In the genomic region with DNA sequence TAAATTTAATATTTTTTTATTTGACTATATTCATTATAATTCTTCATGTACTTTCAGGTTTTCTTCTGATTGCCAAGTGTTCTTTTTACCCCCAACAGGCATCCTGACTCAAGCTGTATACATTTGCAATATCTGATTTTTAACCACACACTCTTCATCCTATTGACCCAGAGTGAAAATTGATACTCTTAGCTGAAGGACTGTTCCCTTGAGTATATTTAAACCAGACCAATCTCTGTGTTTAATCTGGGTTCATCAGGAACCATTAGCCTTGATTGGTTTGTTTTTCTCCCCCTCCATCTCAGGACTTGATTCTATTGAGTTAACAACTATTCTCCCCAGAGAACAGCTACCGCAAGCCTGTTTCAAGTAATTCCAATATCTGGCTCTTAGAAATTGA, we compare ENCODE assay signal across 17 cellular contexts.
A peak's percentile ranks its signal among the peaks of the same experiment; 100 is the strongest.
DNase-seq lines count a peak whose midpoint lies in the region; ATAC-seq and TF ChIP-seq lines count a peak whose summit lies in the region.
"Had no signal": no experiment of that assay in that cellular context is flagged by ENCODE, and none has a peak within 500 bp of the region (broad histone marks: within the 10 kb centered on the region; RNA-seq: fewer than 3 reads in every experiment).

No MANE protein-coding gene starts in this region.

- no peaks in the 10 kb centered on the region for H3K27me3 ChIP-seq in tibial artery
- H3K27me3 ChIP-seq: BLaER1, esophagus squamous epithelium had no signal

- intact Hi-C loops in tibial artery (cut with DNase I; ENCODE audit: low total_unique reads) = no loop called here

- TF ChIP-seq CTCF in tibial artery (IDR thresholded peaks at IDR 0.05) = no peak

- H3K27ac ChIP-seq in tibial artery = no peak overlapping the region
- H3K27ac ChIP-seq: BLaER1, esophagus squamous epithelium had no signal

- DNase-seq in HEK293T (ENCODE audit: extremely low spot score) (peak; percentile 26), NCI-H2081 treated with DMSO at 0.1 percent for 48 hours (lab: John Stamatoyannopoulos, UW) (peak; percentile 20), SK-N-DZ (ENCODE audit: low spot score) (peak; percentile 93), iris pigment epithelial cell (ENCODE audit: low read depth) (peak; percentile 91), tibial artery (no peak)
- DNase-seq in activated T-cell treated with anti-CD3 and anti-CD28 coated beads, Interleukin-2, amount 50 U/mL, for 1 hour = no peak
- DNase-seq: activated CD8-positive, alpha-beta memory T cell treated with anti-CD3 and anti-CD28 coated beads for 24 hours; activated gamma-delta T cell; anterior cingulate cortex; esophagus squamous epithelium; Karpas-422; left ventricle myocardium superior; naive B cell; NCI-H2171 had no signal

- H3K9me3 ChIP-seq in tibial artery = no peaks in the 10 kb centered on the region
- H3K9me3 ChIP-seq: BLaER1, esophagus squamous epithelium had no signal

- POLR2A ChIA-PET in HEK293T (lab: Yijun Ruan, JAX) = no interaction called here

- ATAC-seq in HG03280 (IDR thresholded peaks at IDR 0.05; ENCODE audit: unreplicated experiment) (no peak), HG02610 (IDR thresholded peaks at IDR 0.05; ENCODE audit: unreplicated experiment) (no peak)
- ATAC-seq: left ventricle myocardium superior had no signal

- CTCF ChIA-PET in HEK293T (lab: Yijun Ruan, JAX) = no interaction called here

- no peak overlapping the region for H3K4me3 ChIP-seq in tibial artery
- H3K4me3 ChIP-seq: BLaER1, esophagus squamous epithelium had no signal

- H3K4me1 ChIP-seq in tibial artery = no peaks in the 10 kb centered on the region
- H3K4me1 ChIP-seq: BLaER1, esophagus squamous epithelium had no signal

- no peaks in the 10 kb centered on the region for H3K36me3 ChIP-seq in tibial artery
- H3K36me3 ChIP-seq: BLaER1, esophagus squamous epithelium had no signal

TF ChIP-seq in HEK293T, 16 proteins besides CTCF, POLR2A, EP300 and RAD21:
- TF ChIP-seq TARDBP (IDR thresholded peaks at IDR 0.05) = no peak

Comparison
In these comparisons a context has a peak if more than half of its experiments do, and no peak if none do; other contexts are left out.
1. DNase-seq: peak in HEK293T (single experiment), NCI-H2081 treated with DMSO at 0.1 percent for 48 hours (single experiment), SK-N-DZ (single experiment) and iris pigment epithelial cell (single experiment); none in activated T-cell treated with anti-CD3 and anti-CD28 coated beads, Interleukin-2, amount 50 U/mL, for 1 hour (single experiment) and tibial artery (0 of 2).